In genomic region chr22:50326959-50327710, GRCh38 we compare ENCODE assay signal across 8 cellular contexts. TPM values are rescaled to one million over a fixed set of nuclear protein-coding genes. Genes with fewer than 3 reads are reported as not detected.
DNase-seq lines count a peak whose midpoint lies in the region; TF ChIP-seq lines count a peak whose summit lies in the region.

Gene DENND6B, minus strand, starts transcription at chr22:50327012. Its CDS starts 24 bp downstream, at chr22:50326988.

- in situ Hi-C loops in brain microvascular endothelial cell (cut with HindIII; ENCODE audit: low pct_ligation_motif_present, low sequenced_read_pairs) = no loop called here

- H3K27me3 ChIP-seq in brain microvascular endothelial cell (replicated peaks) = no peaks in the 10 kb centered on the region
- H3K27me3 ChIP-seq in iPS-20b (ENCODE audit: insufficient read depth, low read length) = peaks cover 29% of the 10 kb centered on the region
- H3K27me3 ChIP-seq in skeletal muscle tissue (ENCODE audit: control insufficient read depth in 3 of 3, insufficient read depth in 3 of 3, low read length in 3 of 3) = no peaks in the 10 kb centered on the region

- H3K4me3 ChIP-seq in GM12865 (ENCODE audit: low read depth, low read length) (peak within 1 kb of the TSS; percentile 55), brain microvascular endothelial cell (ENCODE audit: low read depth, low read length) (peak within 1 kb of the TSS; percentile 60), iPS-20b (ENCODE audit: low read length) (peak within 1 kb of the TSS; percentile 70), skeletal muscle tissue (ENCODE audit: low read length in 3 of 3) (peak within 1 kb of the TSS; percentile 76 to 88 (median 85))

- H3K9me3 Mint-ChIP-seq in HFFc6 = no peaks in the 10 kb centered on the region

- peaks cover 31% of the 10 kb centered on the region for H3K4me1 Mint-ChIP-seq in HFFc6 (ENCODE audit: low read depth)

- H3K9ac ChIP-seq in iPS-20b (ENCODE audit: low read depth, low read length) (peak within 1 kb of the TSS; percentile 72; the same call in 1 of the 2 replicates), skeletal muscle tissue (ENCODE audit: low read depth in 1 of 3, low read length in 3 of 3) (peak within 1 kb of the TSS; percentile 91 to 96 (median 95))

- peak; percentile 87 for DNase-seq in GM12865 (ENCODE audit: low read depth)
- DNase-seq in HFFc6 = peak; percentile 46
- DNase-seq in NCI-H1105 treated with DMSO at 0.1 percent for 48 hours (lab: John Stamatoyannopoulos, UW) = peak; percentile 71
- DNase-seq in UCSD-AML1 (lab: John Stamatoyannopoulos, UW; ENCODE audit: unreplicated experiment) = peak; percentile 88
- DNase-seq in brain microvascular endothelial cell = peak; percentile 32
- no peak for DNase-seq in A172 (ENCODE audit: low spot score)

- no peaks in the 10 kb centered on the region for H3K36me3 ChIP-seq in brain microvascular endothelial cell (replicated peaks)
- H3K36me3 ChIP-seq in iPS-20b (ENCODE audit: insufficient read depth, low read depth, low read length) = no peaks in the 10 kb centered on the region
- H3K36me3 ChIP-seq in skeletal muscle tissue (ENCODE audit: control insufficient read depth in 3 of 3, insufficient read depth in 3 of 3, low read length in 3 of 3) = peaks cover 0 to 2% (median 0%) of the 10 kb centered on the region in 3 donors

- H3K27ac Mint-ChIP-seq in HFFc6 = peak within 1 kb of the TSS; percentile 87

- peak within 1 kb of the TSS; percentile 91 for H3K4me3 Mint-ChIP-seq in HFFc6

- peak within 1 kb of the TSS; percentile 84 for H3K27ac ChIP-seq in brain microvascular endothelial cell
- no peak within 1 kb of the TSS for H3K27ac ChIP-seq in iPS-20b (ENCODE audit: low read length)
- H3K27ac ChIP-seq in skeletal muscle tissue (ENCODE audit: low read depth, low read length) = peak within 1 kb of the TSS; percentile 85

- H3K36me3 Mint-ChIP-seq in HFFc6 (ENCODE audit: low read depth) = peaks cover 4% of the 10 kb centered on the region; the same call in 1 of the 2 replicates

- no peaks in the 10 kb centered on the region for H3K27me3 Mint-ChIP-seq in HFFc6 (ENCODE audit: insufficient read depth)

- H3K4me1 ChIP-seq in iPS-20b (ENCODE audit: insufficient read depth, low read length) (no peaks in the 10 kb centered on the region), skeletal muscle tissue (ENCODE audit: control insufficient read depth in 3 of 3, insufficient read depth in 3 of 3, low read length in 3 of 3) (peaks cover 12 to 19% (median 13%) of the 10 kb centered on the region in 3 donors)

- H3K9me3 ChIP-seq in iPS-20b (ENCODE audit: insufficient read depth, low read depth, low read length) = no peaks in the 10 kb centered on the region
- no peaks in the 10 kb centered on the region for H3K9me3 ChIP-seq in skeletal muscle tissue (ENCODE audit: control insufficient read depth in 3 of 3, low read length in 3 of 3)

- TF ChIP-seq CTCF in GM12865 (IDR thresholded peaks at IDR 0.05; ENCODE audit: insufficient read depth, low read depth, low read length, missing control alignments) (peak; percentile 65), HFFc6 (IDR thresholded peaks at IDR 0.05) (peak; percentile 70), brain microvascular endothelial cell (IDR thresholded peaks at IDR 0.05; ENCODE audit: low read depth, low read length, missing control alignments) (peak; percentile 14)

RNA-seq across cellular contexts. Expression of gene DENND6B, which starts in this region (rescaled TPM):
- 1 to 10 TPM; 1.4 to 2.5 (median 1.9) TPM for total RNA-seq in HFFc6 (2021; fragmentation: NEBNext Ultra II Directional; extraction: Animal tissue kit (Norgen Biotek cat#: 25700))
- 1.0 TPM for total RNA-seq in skeletal muscle tissue
- 1.2 and 2.9 TPM in 2 replicates for total RNA-seq in A172 (2014; rRNA removed; shearing (Covaris generic))

Comparison
In these comparisons a context has a peak if more than half of its experiments do, and no peak if none do; other contexts are left out.
1. CTCF ChIP-seq: peak in every context shown above with its lines; median percentile 70 in HFFc6; 65 in GM12865; 14 in brain microvascular endothelial cell.